In the genomic region with DNA sequence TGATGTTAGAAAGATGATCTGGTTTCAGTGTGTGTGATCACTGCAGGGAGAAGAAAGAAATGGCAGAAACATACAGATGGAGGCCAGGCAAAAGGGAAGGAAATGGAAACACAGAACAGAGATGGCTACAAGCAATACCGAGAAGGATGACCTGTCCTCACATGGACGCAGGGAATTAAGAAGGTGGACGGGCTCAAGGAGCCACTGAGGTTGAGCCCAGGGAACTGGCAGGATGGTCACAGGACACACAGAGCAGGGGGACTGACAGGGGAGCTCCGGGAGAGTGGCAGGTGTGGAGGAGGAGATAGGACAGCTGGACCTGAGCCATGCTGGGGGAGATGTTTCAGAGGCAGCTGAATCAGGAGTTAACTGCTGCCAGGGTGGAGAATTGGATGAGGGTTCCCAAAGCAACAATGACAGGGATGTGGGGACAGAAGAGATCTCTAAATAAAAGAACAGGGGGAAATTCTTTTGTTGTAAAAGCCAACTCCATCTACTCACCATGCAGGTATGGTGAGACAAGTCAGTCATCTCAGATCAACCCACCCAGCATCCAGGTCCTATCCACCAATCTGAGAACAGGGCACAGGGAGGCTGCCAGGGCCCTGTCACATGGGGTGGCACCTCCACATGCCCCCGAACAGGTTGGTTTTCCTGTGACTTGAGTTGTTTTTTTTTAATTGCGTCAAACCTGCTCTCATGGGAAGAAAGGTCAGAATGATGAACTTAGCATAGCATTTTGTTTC, we compare ENCODE assay signal across 21 cellular contexts. TPM values are rescaled to one million over a fixed set of nuclear protein-coding genes. Genes with fewer than 3 reads are reported as not detected.
DNase-seq lines count a peak whose midpoint lies in the region; ATAC-seq, FAIRE-seq and TF ChIP-seq lines count a peak whose summit lies in the region.
"Had no signal": no experiment of that assay in that cellular context is flagged by ENCODE, and none has a peak within 500 bp of the region (broad histone marks: within the 10 kb centered on the region; RNA-seq: fewer than 3 reads in every experiment).

No MANE protein-coding gene starts in this region.

- H3K9me3 Mint-ChIP-seq in activated CD8-positive, alpha-beta memory T cell treated with anti-CD3 and anti-CD28 coated beads, Interleukin-2, amount 10 ng/mL, durations not matched to agents 7 days and 5 days (ENCODE audit: low read depth) = no peaks in the 10 kb centered on the region
- H3K9me3 Mint-ChIP-seq: endodermal cell had no signal

- WGBS in spleen, 5 donors = 81 to 88% (median 84%) methylated on average over 6 of the region's 6 CpGs
- WGBS in sigmoid colon, 2 donors = 81 to 88% methylated on average over 6 of the region's 6 CpGs

- no peak overlapping the region for H3K4me3 Mint-ChIP-seq in activated CD8-positive, alpha-beta memory T cell treated with anti-CD3 and anti-CD28 coated beads, Interleukin-2, amount 10 ng/mL, durations not matched to agents 7 days and 5 days
- H3K4me3 Mint-ChIP-seq: endodermal cell had no signal

- no peaks in the 10 kb centered on the region for H3K27me3 Mint-ChIP-seq in activated CD8-positive, alpha-beta memory T cell treated with anti-CD3 and anti-CD28 coated beads, Interleukin-2, amount 10 ng/mL, durations not matched to agents 7 days and 5 days

- H3K27me3 ChIP-seq in SJCRH30 = no peaks in the 10 kb centered on the region
- H3K27me3 ChIP-seq in bronchial epithelial cell (ENCODE audit: control insufficient read depth, insufficient read depth, low read length) = no peaks in the 10 kb centered on the region
- H3K27me3 ChIP-seq in spleen (replicated peaks in 1 of 7) = no peaks in the 10 kb centered on the region
- H3K27me3 ChIP-seq in sigmoid colon = no peaks in the 10 kb centered on the region
- H3K27me3 ChIP-seq in brain microvascular endothelial cell (replicated peaks) = no peaks in the 10 kb centered on the region
- H3K27me3 ChIP-seq: adrenal gland, vagina had no signal

- intact Hi-C loops in spleen (cut with DNase I; ENCODE audit: low total_unique reads) = no loop called here
- intact Hi-C loops in sigmoid colon (cut with DNase I) = no loop called here

- CTCF ChIA-PET in activated CD8-positive, alpha-beta memory T cell treated with anti-CD3 and anti-CD28 coated beads, Interleukin-2, amount 10 ng/mL, durations not matched to agents 7 days and 5 days (lab: Charles Lee) = no interaction called here

- in situ Hi-C loops in brain microvascular endothelial cell (cut with HindIII; ENCODE audit: low pct_ligation_motif_present, low sequenced_read_pairs) = no loop called here

- TF ChIP-seq EP300 in sigmoid colon (IDR thresholded peaks at IDR 0.05) = no peak

- DNase-seq in activated CD8-positive, alpha-beta memory T cell treated with anti-CD3 and anti-CD28 coated beads, Interleukin-2, amount 10 ng/mL, durations not matched to agents 7 days and 5 days = no peak
- no peak for DNase-seq in activated CD8-positive, alpha-beta memory T cell treated with anti-CD3 and anti-CD28 coated beads for 24 hours
- DNase-seq in SJCRH30 (peak; percentile 16 to 33), bronchial epithelial cell (ENCODE audit: low read depth) (no peak), spleen (peak; percentile 48), sigmoid colon (no peak), brain microvascular endothelial cell (no peak)
- DNase-seq: ACHN; adrenal gland; cerebellar nuclear complex; EL; endodermal cell; islet precursor cell; Kasumi-1; NCI-H1417 treated with DMSO at 0.1 percent for 48 hours; NCI-H345; RPMI8226; stimulated activated CD4-positive, alpha-beta T cell treated with anti-CD3 and anti-CD28 coated beads, Interleukin-15, amount 100 ng/mL, for 24 hours; WERI-Rb-1 had no signal

- no peak for ATAC-seq in activated CD8-positive, alpha-beta memory T cell treated with anti-CD3 and anti-CD28 coated beads, Interleukin-2, amount 10 ng/mL, durations not matched to agents 7 days and 5 days
- ATAC-seq in HG02981 (IDR thresholded peaks at IDR 0.05; ENCODE audit: unreplicated experiment) = no peak

- H3K4me1 ChIP-seq in SJCRH30 (peaks cover 7% of the 10 kb centered on the region), spleen (peaks cover 0 to 28% (median 16%) of the 10 kb centered on the region in 6 donors), sigmoid colon (no peaks in the 10 kb centered on the region)
- H3K4me1 ChIP-seq: vagina had no signal

- TF ChIP-seq POLR2A in spleen (IDR thresholded peaks at IDR 0.05) = no peak
- no peak for TF ChIP-seq POLR2A in sigmoid colon (IDR thresholded peaks at IDR 0.05)

- H3K27ac ChIP-seq in SJCRH30 (no peak overlapping the region), spleen (no peak overlapping the region), sigmoid colon (no peak overlapping the region), brain microvascular endothelial cell (no peak overlapping the region)
- H3K27ac ChIP-seq: adrenal gland, vagina, WERI-Rb-1 had no signal

- no peak overlapping the region for H3K4me3 ChIP-seq in SJCRH30
- H3K4me3 ChIP-seq in bronchial epithelial cell (ENCODE audit: low read depth, low read length) = no peak overlapping the region
- no peak overlapping the region for H3K4me3 ChIP-seq in spleen
- no peak overlapping the region for H3K4me3 ChIP-seq in sigmoid colon
- no peak overlapping the region for H3K4me3 ChIP-seq in brain microvascular endothelial cell (ENCODE audit: low read depth, low read length)
- H3K4me3 ChIP-seq: adrenal gland, vagina had no signal

- no peaks in the 10 kb centered on the region for H3K36me3 ChIP-seq in SJCRH30
- peaks cover 13% of the 10 kb centered on the region for H3K36me3 ChIP-seq in bronchial epithelial cell (ENCODE audit: control insufficient read depth, insufficient read depth, low read length)
- peaks cover 0 to 46% (median 13%) of the 10 kb centered on the region in 6 donors for H3K36me3 ChIP-seq in spleen
- H3K36me3 ChIP-seq in sigmoid colon = peaks cover 0 to 44% (median 22%) of the 10 kb centered on the region in 4 donors
- peaks cover 15% of the 10 kb centered on the region for H3K36me3 ChIP-seq in brain microvascular endothelial cell (replicated peaks)
- H3K36me3 ChIP-seq: vagina had no signal

- FAIRE-seq in bronchial epithelial cell (lab: Jason Lieb, UNC) = peak; percentile 75

- H3K36me3 Mint-ChIP-seq in activated CD8-positive, alpha-beta memory T cell treated with anti-CD3 and anti-CD28 coated beads, Interleukin-2, amount 10 ng/mL, durations not matched to agents 7 days and 5 days = peaks cover 15% of the 10 kb centered on the region

- peaks cover 19% of the 10 kb centered on the region for H3K4me1 Mint-ChIP-seq in activated CD8-positive, alpha-beta memory T cell treated with anti-CD3 and anti-CD28 coated beads, Interleukin-2, amount 10 ng/mL, durations not matched to agents 7 days and 5 days
- H3K4me1 Mint-ChIP-seq: endodermal cell had no signal

- no peak for TF ChIP-seq CTCF in bronchial epithelial cell (IDR thresholded peaks at IDR 0.05; ENCODE audit: insufficient read depth, low read length, severe bottlenecking)
- TF ChIP-seq CTCF in spleen (IDR thresholded peaks at IDR 0.05 in 8 of 11, conservative IDR thresholded peaks at IDR 0.05 in 3 of 11) = no peak
- TF ChIP-seq CTCF in sigmoid colon (IDR thresholded peaks at IDR 0.05) = no peak
- no peak for TF ChIP-seq CTCF in brain microvascular endothelial cell (IDR thresholded peaks at IDR 0.05; ENCODE audit: low read depth, low read length, missing control alignments)

- H3K27ac Mint-ChIP-seq in activated CD8-positive, alpha-beta memory T cell treated with anti-CD3 and anti-CD28 coated beads, Interleukin-2, amount 10 ng/mL, durations not matched to agents 7 days and 5 days = peak overlapping the region; percentile 30
- H3K27ac Mint-ChIP-seq: endodermal cell had no signal

- no peaks in the 10 kb centered on the region for H3K9me3 ChIP-seq in SJCRH30 (replicated peaks)
- no peaks in the 10 kb centered on the region for H3K9me3 ChIP-seq in spleen
- H3K9me3 ChIP-seq in sigmoid colon = no peaks in the 10 kb centered on the region
- H3K9me3 ChIP-seq: adrenal gland, vagina had no signal

RNA-seq across cellular contexts. Expression of gene KLHL22, which starts 26.3 kb away (rescaled TPM):
- 10 to 100 TPM; 27.5 to 31.7 TPM for total RNA-seq in activated CD8-positive, alpha-beta memory T cell treated with anti-CD3 and anti-CD28 coated beads, Interleukin-2, amount 10 ng/mL, durations not matched to agents 7 days and 5 days
- 12.2 and 12.7 TPM in 2 replicates for total RNA-seq in SJCRH30 (2014; rRNA removed; shearing (Covaris generic))
- total RNA-seq in bronchial epithelial cell (15.7 and 17.1 TPM in 2 replicates), spleen (10 to 100 TPM; 20.9 to 40.6 (median 36.0) TPM), sigmoid colon (10 to 100 TPM; 26.4 to 39.6 (median 32.7) TPM)
- polyA plus RNA-seq in spleen (10 to 100 TPM; 14.0 to 20.8 (median 15.4) TPM), sigmoid colon (10 to 100 TPM in 1 of 3 donors, 1 to 10 TPM in 2; 5.4 to 14.0 (median 6.0) TPM)

RNA-seq across cellular contexts. Expression of gene SCARF2, which starts 31.7 kb away (rescaled TPM):
- 1 to 10 TPM in 1 of 2 experiments, under 1 TPM in 1; 0.54 to 1.1 TPM for total RNA-seq in activated CD8-positive, alpha-beta memory T cell treated with anti-CD3 and anti-CD28 coated beads, Interleukin-2, amount 10 ng/mL, durations not matched to agents 7 days and 5 days
- total RNA-seq in SJCRH30 (2014; rRNA removed; shearing (Covaris generic)) = 10.6 and 12.9 TPM in 2 replicates
- 0.26 and 0.53 TPM in 2 replicates for total RNA-seq in bronchial epithelial cell
- total RNA-seq in spleen = 10 to 100 TPM in 5 of 7 donors, 1 to 10 TPM in 2; 7.1 to 18.0 (median 10.6) TPM
- polyA plus RNA-seq in spleen = 1 to 10 TPM; 1.1 to 3.0 (median 1.2) TPM
- total RNA-seq in sigmoid colon = 10 to 100 TPM in 3 of 4 donors, 1 to 10 TPM in 1; 6.4 to 12.8 (median 10.4) TPM
- 1 to 10 TPM in 1 of 3 donors, under 1 TPM in 2; under 0.01 to 1.9 (median 0.46) TPM for polyA plus RNA-seq in sigmoid colon

RNA-seq across cellular contexts. Expression of gene MED15, which starts 38.1 kb away (rescaled TPM):
- 100 to 1,000 TPM; 145 to 179 TPM for total RNA-seq in activated CD8-positive, alpha-beta memory T cell treated with anti-CD3 and anti-CD28 coated beads, Interleukin-2, amount 10 ng/mL, durations not matched to agents 7 days and 5 days
- total RNA-seq in SJCRH30 (2014; rRNA removed; shearing (Covaris generic)) = 14.7 and 15.2 TPM in 2 replicates
- total RNA-seq in bronchial epithelial cell (20.5 and 22.5 TPM in 2 replicates), spleen (100 to 1,000 TPM in 4 of 7 donors, 10 to 100 TPM in 3; 76.4 to 162 (median 118) TPM), sigmoid colon (10 to 100 TPM; 26.4 to 75.3 (median 34.9) TPM)
- polyA plus RNA-seq in spleen (10 to 100 TPM; 32.2 to 80.1 (median 78.3) TPM), sigmoid colon (10 to 100 TPM; 25.8 to 86.8 (median 37.5) TPM)

Comparison
In these comparisons a context has a peak if more than half of its experiments do, and no peak if none do; other contexts are left out.
1. DNase-seq: peak in SJCRH30 (2 of 2) and spleen (single experiment); none in activated CD8-positive, alpha-beta memory T cell treated with anti-CD3 and anti-CD28 coated beads, Interleukin-2, amount 10 ng/mL, durations not matched to agents 7 days and 5 days (single experiment), activated CD8-positive, alpha-beta memory T cell treated with anti-CD3 and anti-CD28 coated beads for 24 hours (single experiment), bronchial epithelial cell (single experiment), sigmoid colon (single experiment) and brain microvascular endothelial cell (single experiment).